Comparison of ENCODE assay signal across 8 cellular contexts in genomic region chr1:151058682-151059341, GRCh38. TPM values are rescaled to one million over a fixed set of nuclear protein-coding genes. Genes with fewer than 3 reads are reported as not detected.
DNase-seq lines count a peak whose midpoint lies in the region; ATAC-seq, FAIRE-seq and TF ChIP-seq lines count a peak whose summit lies in the region.

No MANE protein-coding gene starts in this region.

- DNase-seq in DMS153 (lab: John Stamatoyannopoulos, UW): peak; percentile 77
- DNase-seq in LoVo (ENCODE audit: low spot score): peak; percentile 49
- peak in 1 of 2 donors; percentile 28 for DNase-seq in activated T-cell treated with anti-CD3 and anti-CD28 coated beads, Interleukin-2, amount 50 U/mL, for 72 hours
- peak in 1 of 2 donors; percentile 21 for DNase-seq in heart right ventricle
- DNase-seq in frontal cortex (ENCODE audit: low spot score in 2 of 2): no peak

- peaks cover 72% of the 10 kb centered on the region for H3K4me1 Mint-ChIP-seq in activated T-cell treated with anti-CD3 and anti-CD28 coated beads, Interleukin-2, amount 50 U/mL, for 72 hours (ENCODE audit: low read depth)

- no peak for FAIRE-seq in frontal cortex (lab: Jason Lieb, UNC)

- H3K36me3 Mint-ChIP-seq in activated T-cell treated with anti-CD3 and anti-CD28 coated beads, Interleukin-2, amount 50 U/mL, for 72 hours (ENCODE audit: insufficient read depth in 2 of 2): peaks cover 19 to 42% of the 10 kb centered on the region in 2 donors

- H3K27ac ChIP-seq in heart right ventricle: peak overlapping the region; percentile 80 to 100 (median 97)
- H3K27ac ChIP-seq in rectal smooth muscle tissue (ENCODE audit: low read depth, low read length): peak overlapping the region; percentile 96

- 0 to 1% methylated on average over 18 of the region's 18 CpGs for WGBS in heart right ventricle, 2 donors

- H3K4me3 ChIP-seq in heart right ventricle: peak overlapping the region; percentile 47 to 93 (median 79)
- H3K4me3 ChIP-seq in rectal smooth muscle tissue (ENCODE audit: low read length): peak overlapping the region; percentile 94

- H3K4me3 Mint-ChIP-seq in activated T-cell treated with anti-CD3 and anti-CD28 coated beads, Interleukin-2, amount 50 U/mL, for 72 hours: peak overlapping the region; percentile 87 to 99

- peaks cover 16 to 67% (median 39%) of the 10 kb centered on the region in 9 donors for H3K4me1 ChIP-seq in heart right ventricle
- H3K4me1 ChIP-seq in rectal smooth muscle tissue (ENCODE audit: control insufficient read depth, insufficient read depth, low read length): peaks cover 7% of the 10 kb centered on the region

- intact Hi-C loops in heart right ventricle (cut with DNase I): loop anchor here in 2 of 10 donors (5.0 to 10.0 kb wide), 2 partner anchors 37 to 54 kb away; partner anchors contain the start of genes MINDY1 (in 1 of the 2) and PRUNE1 (in 1 of the 2)

- TF ChIP-seq CTCF in heart right ventricle (IDR thresholded peaks at IDR 0.05): no peak

- no peaks in the 10 kb centered on the region for H3K27me3 Mint-ChIP-seq in activated T-cell treated with anti-CD3 and anti-CD28 coated beads, Interleukin-2, amount 50 U/mL, for 72 hours (ENCODE audit: low read depth)

- peak in 1 of 2 donors; percentile 1 for ATAC-seq in activated T-cell treated with anti-CD3 and anti-CD28 coated beads, Interleukin-2, amount 50 U/mL, for 72 hours (replicated peaks in 1 of 2)
- peak in 5 of 8 donors; percentile 0 to 2 (median 2) for ATAC-seq in heart right ventricle
- no peak for ATAC-seq in HG02798 (IDR thresholded peaks at IDR 0.05; ENCODE audit: poor library complexity, unreplicated experiment)
- no peak for ATAC-seq in GM18907 (IDR thresholded peaks at IDR 0.05; ENCODE audit: unreplicated experiment)

- peak overlapping the region; percentile 96 for H3K9ac ChIP-seq in rectal smooth muscle tissue (ENCODE audit: low read length)

- peaks cover 0 to 2% of the 10 kb centered on the region in 2 donors for H3K9me3 Mint-ChIP-seq in activated T-cell treated with anti-CD3 and anti-CD28 coated beads, Interleukin-2, amount 50 U/mL, for 72 hours

- H3K9me3 ChIP-seq in heart right ventricle: no peaks in the 10 kb centered on the region

- H3K36me3 ChIP-seq in heart right ventricle (peaks cover 0 to 36% (median 16%) of the 10 kb centered on the region in 9 donors), rectal smooth muscle tissue (ENCODE audit: control insufficient read depth, insufficient read depth, low read length) (peaks cover 18% of the 10 kb centered on the region)

- peak overlapping the region; percentile 90 for H3K27ac Mint-ChIP-seq in activated T-cell treated with anti-CD3 and anti-CD28 coated beads, Interleukin-2, amount 50 U/mL, for 72 hours

- H3K27me3 ChIP-seq in heart right ventricle: no peaks in the 10 kb centered on the region
- no peaks in the 10 kb centered on the region for H3K27me3 ChIP-seq in rectal smooth muscle tissue (ENCODE audit: control insufficient read depth, insufficient read depth, low read length)

RNA-seq across cellular contexts. Expression of gene CDC42SE1, which starts 0.6 kb away (rescaled TPM):
- 100 to 1,000 TPM; 210 to 220 TPM for total RNA-seq in activated T-cell treated with anti-CD3 and anti-CD28 coated beads, Interleukin-2, amount 50 U/mL, for 72 hours
- total RNA-seq in heart right ventricle (10 to 100 TPM; 26.1 to 45.6 (median 30.5) TPM), frontal cortex (31.0 TPM)
- 10 to 100 TPM; 28.6 to 34.1 TPM for polyA plus RNA-seq in heart right ventricle

RNA-seq across cellular contexts. Expression of gene MLLT11, which starts 1.4 kb away (rescaled TPM):
- total RNA-seq in activated T-cell treated with anti-CD3 and anti-CD28 coated beads, Interleukin-2, amount 50 U/mL, for 72 hours: 1 to 10 TPM; 5.3 to 5.6 TPM
- total RNA-seq in heart right ventricle (10 to 100 TPM in 7 of 10 donors, 1 to 10 TPM in 3; 1.4 to 57.8 (median 28.1) TPM), frontal cortex (95.8 TPM)
- polyA plus RNA-seq in heart right ventricle: 10 to 100 TPM in 1 of 2 donors, 1 to 10 TPM in 1; 4.9 to 11.3 TPM

RNA-seq across cellular contexts. Expression of gene C1orf56, which starts 11.3 kb away (rescaled TPM):
- total RNA-seq in activated T-cell treated with anti-CD3 and anti-CD28 coated beads, Interleukin-2, amount 50 U/mL, for 72 hours: 1 to 10 TPM; 2.1 to 3.1 TPM
- total RNA-seq in heart right ventricle (10 to 100 TPM in 3 of 10 donors, 1 to 10 TPM in 7; 5.4 to 12.6 (median 8.0) TPM), frontal cortex (2.0 TPM)
- polyA plus RNA-seq in heart right ventricle: 1 to 10 TPM; 5.2 to 5.8 TPM

RNA-seq across cellular contexts. Expression of gene GABPB2, which starts 11.7 kb away (rescaled TPM):
- total RNA-seq in activated T-cell treated with anti-CD3 and anti-CD28 coated beads, Interleukin-2, amount 50 U/mL, for 72 hours: 10 to 100 TPM; 22.7 to 29.1 TPM
- total RNA-seq in heart right ventricle (10 to 100 TPM in 9 of 10 donors, 1 to 10 TPM in 1; 9.1 to 14.4 (median 10.6) TPM), frontal cortex (9.4 TPM)
- 10 to 100 TPM in 1 of 2 donors, 1 to 10 TPM in 1; 3.4 to 11.4 TPM for polyA plus RNA-seq in heart right ventricle

RNA-seq across cellular contexts. Expression of gene BNIPL, which starts 22.4 kb away (rescaled TPM):
- 1 to 10 TPM; 2.8 to 5.3 TPM for total RNA-seq in activated T-cell treated with anti-CD3 and anti-CD28 coated beads, Interleukin-2, amount 50 U/mL, for 72 hours
- total RNA-seq in heart right ventricle: under 1 TPM; 0.21 to 0.78 (median 0.32) TPM
- polyA plus RNA-seq in heart right ventricle: 1 to 10 TPM in 1 of 2 donors, under 1 TPM in 1; 0.06 to 1.8 TPM
- under 0.01 TPM for total RNA-seq in frontal cortex

Comparison
In these comparisons a context has a peak if more than half of its experiments do, and no peak if none do; other contexts are left out.
1. DNase-seq: peak in DMS153 (single experiment) and LoVo (single experiment); none in frontal cortex (0 of 2).
2. ATAC-seq: peak in heart right ventricle (5 of 8); none in HG02798 (single experiment) and GM18907 (single experiment).